Comparison of ENCODE assay signal across 8 cellular contexts in the genomic region with DNA sequence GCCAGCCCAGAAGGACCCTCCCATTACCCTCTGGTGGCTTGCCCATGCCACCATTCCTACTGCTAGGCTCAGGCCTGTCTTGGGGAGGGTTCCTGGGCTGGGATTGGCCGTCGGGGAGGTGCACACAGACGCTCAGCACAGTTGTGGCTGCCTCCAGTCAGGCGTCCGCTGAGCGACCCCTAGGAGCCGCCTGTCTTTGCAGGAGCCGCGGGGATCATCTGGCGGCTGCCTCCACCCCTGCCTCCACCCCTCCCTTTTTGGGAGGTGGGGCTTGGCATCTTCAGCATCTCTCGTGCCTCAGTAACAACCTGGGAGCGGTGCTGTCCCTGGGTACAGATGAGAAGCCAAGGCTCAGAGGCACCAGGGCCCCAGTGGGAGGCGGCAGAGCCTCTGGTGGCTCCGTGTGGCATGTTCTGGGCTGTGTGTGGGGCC. TPM values are rescaled to one million over a fixed set of nuclear protein-coding genes. Genes with fewer than 3 reads are reported as not detected.
DNase-seq lines count a peak whose midpoint lies in the region; ATAC-seq and TF ChIP-seq lines count a peak whose summit lies in the region.

No MANE protein-coding gene starts in this region.

- TF ChIP-seq EP300 in transverse colon (IDR thresholded peaks at IDR 0.05; ENCODE audit: low read depth) = no peak

- WGBS in adipose tissue, 3 donors = 12 to 28% (median 24%) methylated on average over 14 of the region's 14 CpGs
- 24% methylated on average over 14 of the region's 14 CpGs; no CpG with 5 or more reads in 1 of the 2 donors for WGBS in transverse colon (ENCODE audit: low coverage in 1 of 2), 2 donors

- intact Hi-C loops in transverse colon (cut with DNase I; ENCODE audit: low total_unique reads) = no loop called here

- in situ Hi-C loops in transverse colon (cut with MboI; ENCODE audit: low pct_ligation_motif_present in 1 of 4, low pct_unique_long_range_greater_than_20kb in 1 of 4, low sequenced_read_pairs in 3 of 4) = no loop called here

- H3K9me3 ChIP-seq in transverse colon = no peaks in the 10 kb centered on the region

- DNase-seq in NCI-H1436 (lab: John Stamatoyannopoulos, UW) (peak; percentile 71), NCI-H1436 treated with DMSO at 0.1 percent for 48 hours (lab: John Stamatoyannopoulos, UW) (no peak), iPS-NIHi7 (ENCODE audit: extremely low spot score) (peak; percentile 70), transverse colon (peak; percentile 50), H7 (no peak)
- no peak for DNase-seq in activated CD8-positive, alpha-beta memory T cell treated with anti-CD3 and anti-CD28 coated beads, Interleukin-2, amount 50 U/mL, for 4 hours

- H3K4me3 ChIP-seq in transverse colon (no peak overlapping the region), H7 (ENCODE audit: insufficient read depth, low read depth, low read length) (no peak overlapping the region)

- ATAC-seq in HG03439 (IDR thresholded peaks at IDR 0.05; ENCODE audit: unreplicated experiment) = no peak

- H3K27me3 ChIP-seq in transverse colon (no peaks in the 10 kb centered on the region), H7 (ENCODE audit: control insufficient read depth, insufficient read depth, low read length) (no peaks in the 10 kb centered on the region)

- TF ChIP-seq CTCF in transverse colon (IDR thresholded peaks at IDR 0.05) = no peak

- peaks cover 30 to 54% (median 46%) of the 10 kb centered on the region in 4 donors for H3K4me1 ChIP-seq in transverse colon

- no peak for TF ChIP-seq POLR2A in transverse colon (IDR thresholded peaks at IDR 0.05)

- peak overlapping the region; percentile 79 for H3K27ac ChIP-seq in adipose tissue (ENCODE audit: low read depth, low read length)
- peak overlapping the region; percentile 76 to 89 (median 84) for H3K27ac ChIP-seq in transverse colon

- no peaks in the 10 kb centered on the region for H3K36me3 ChIP-seq in transverse colon
- no peaks in the 10 kb centered on the region for H3K36me3 ChIP-seq in H7 (replicated peaks; ENCODE audit: control insufficient read depth, insufficient read depth, low read length)

RNA-seq across cellular contexts. Expression of a gene that starts 39.6 kb away (rescaled TPM):
- 100 to 1,000 TPM in 1 of 3 donors, 10 to 100 TPM in 2; 30.9 to 114 (median 69.4) TPM for polyA plus RNA-seq in adipose tissue
- total RNA-seq in transverse colon = 10 to 100 TPM; 27.3 to 70.5 (median 58.6) TPM
- total RNA-seq in H7 (2014; rRNA removed; shearing (Covaris generic)) = 17.7 and 23.2 TPM in 2 replicates

Comparison
In these comparisons a context has a peak if more than half of its experiments do, and no peak if none do; other contexts are left out.
1. DNase-seq: peak in NCI-H1436 (single experiment), iPS-NIHi7 (single experiment) and transverse colon (single experiment); none in NCI-H1436 treated with DMSO at 0.1 percent for 48 hours (single experiment), H7 (single experiment) and activated CD8-positive, alpha-beta memory T cell treated with anti-CD3 and anti-CD28 coated beads, Interleukin-2, amount 50 U/mL, for 4 hours (single experiment).